8 cellular contexts compared by ENCODE assay signal in the genomic region with DNA sequence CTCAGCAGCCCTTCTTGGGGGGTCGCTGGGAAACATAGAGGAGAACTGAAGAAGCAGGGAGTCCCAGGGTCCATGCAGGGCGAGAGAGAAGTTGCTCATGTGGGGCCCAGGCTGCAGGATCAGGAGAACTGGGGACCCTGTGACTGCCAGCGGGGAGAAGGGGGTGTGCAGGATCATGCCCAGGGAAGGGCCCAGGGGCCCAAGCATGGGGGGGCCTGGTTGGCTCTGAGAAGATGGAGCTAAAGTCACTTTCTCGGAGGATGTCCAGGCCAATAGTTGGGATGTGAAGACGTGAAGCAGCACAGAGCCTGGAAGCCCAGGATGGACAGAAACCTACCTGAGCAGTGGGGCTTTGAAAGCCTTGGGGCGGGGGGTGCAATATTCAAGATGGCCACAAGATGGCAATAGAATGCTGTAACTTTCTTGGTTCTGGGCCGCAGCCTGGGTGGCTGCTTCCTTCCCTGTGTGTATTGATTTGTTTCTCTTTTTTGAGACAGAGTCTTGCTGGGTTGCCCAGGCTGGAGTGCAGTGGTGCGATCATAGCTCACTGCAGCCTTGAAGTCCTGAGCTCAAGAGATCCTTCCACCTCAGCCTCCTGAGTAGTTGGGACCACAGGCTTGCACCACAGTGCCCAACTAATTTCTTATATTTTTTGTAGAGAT. TPM values are rescaled to one million over a fixed set of nuclear protein-coding genes. Genes with fewer than 3 reads are reported as not detected.
DNase-seq lines count a peak whose midpoint lies in the region; ATAC-seq and TF ChIP-seq lines count a peak whose summit lies in the region.

No MANE protein-coding gene starts in this region.

- peak; percentile 78 for TF ChIP-seq CTCF in GM10248 (IDR thresholded peaks at IDR 0.05; ENCODE audit: control extremely low read depth, extremely low read depth, low read depth, missing control alignments)
- TF ChIP-seq CTCF in type B pancreatic cell (conservative IDR thresholded peaks at IDR 0.05), result peak; percentile 92

- H3K27ac ChIP-seq in SK-N-MC, result no peak overlapping the region
- no peak overlapping the region for H3K27ac ChIP-seq in trophoblast cell (ENCODE audit: low read depth, low read length)

- H2BK12ac ChIP-seq in trophoblast cell (ENCODE audit: low read length), result no peak overlapping the region

- H3K4ac ChIP-seq in trophoblast cell (ENCODE audit: low read depth, low read length), result no peak overlapping the region

- H2BK5ac ChIP-seq in trophoblast cell (ENCODE audit: low read depth, low read length, poor library complexity), result no peak overlapping the region

- H3K79me2 ChIP-seq in trophoblast cell (ENCODE audit: control insufficient read depth, insufficient read depth, low read length, poor library complexity), result no peaks in the 10 kb centered on the region

- H3K36me3 ChIP-seq in MG63, result no peaks in the 10 kb centered on the region
- peaks cover 12% of the 10 kb centered on the region for H3K36me3 ChIP-seq in SK-N-MC (ENCODE audit: insufficient read depth, low read length)
- H3K36me3 ChIP-seq in trophoblast cell (ENCODE audit: control insufficient read depth in 1 of 2, insufficient read depth in 2 of 2, low read length in 2 of 2), result no peaks in the 10 kb centered on the region

- H3K27me3 ChIP-seq in MG63 (no peaks in the 10 kb centered on the region), trophoblast cell (ENCODE audit: insufficient read depth, low read length) (no peaks in the 10 kb centered on the region)

- H2BK120ac ChIP-seq in trophoblast cell (ENCODE audit: insufficient read depth, low read length, poor library complexity), result no peak overlapping the region

- H3K79me1 ChIP-seq in trophoblast cell (ENCODE audit: low read length), result no peaks in the 10 kb centered on the region

- no peaks in the 10 kb centered on the region for H3K27me3 Mint-ChIP-seq in type B pancreatic cell

- H3K4me3 Mint-ChIP-seq in type B pancreatic cell, result no peak overlapping the region

- H3K14ac ChIP-seq in trophoblast cell (ENCODE audit: low read length), result no peak overlapping the region

- no peak overlapping the region for H3K9ac ChIP-seq in SK-N-MC (ENCODE audit: insufficient read length)
- H3K9ac ChIP-seq in trophoblast cell (ENCODE audit: low read length), result no peak overlapping the region

- H4K8ac ChIP-seq in trophoblast cell (ENCODE audit: low read depth, low read length), result no peak overlapping the region

- DNase-seq in GM10248 (ENCODE audit: extremely low spot score), result peak; percentile 84
- DNase-seq in MG63, result peak; percentile 40
- DNase-seq in SK-N-MC (ENCODE audit: low read depth, low spot score), result peak; percentile 24
- DNase-seq in activated naive CD4-positive, alpha-beta T cell treated with Interleukin-2 at 50 U/mL for 16 hours, result peak; percentile 75
- DNase-seq in glomerular visceral epithelial cell (ENCODE audit: extremely low spot score), result peak; percentile 71
- DNase-seq in trophoblast cell, result peak; percentile 69 to 90
- DNase-seq in type B pancreatic cell (ENCODE audit: extremely low spot score, unreplicated experiment), result peak; percentile 80

- no peak overlapping the region for H2AK5ac ChIP-seq in trophoblast cell (ENCODE audit: low read length)

- H3K23ac ChIP-seq in trophoblast cell (ENCODE audit: low read length), result no peak overlapping the region

- H3K4me2 ChIP-seq in trophoblast cell (ENCODE audit: low read length), result no peak overlapping the region

- no peak overlapping the region for H4K91ac ChIP-seq in trophoblast cell (ENCODE audit: low read depth, low read length)

- H3K27ac Mint-ChIP-seq in type B pancreatic cell, result no peak overlapping the region

- H3K4me1 ChIP-seq in trophoblast cell (ENCODE audit: control insufficient read depth in 1 of 2, insufficient read depth in 2 of 2, low read length in 2 of 2), result no peaks in the 10 kb centered on the region

- H3K9me3 ChIP-seq in MG63, result no peaks in the 10 kb centered on the region
- H3K9me3 ChIP-seq in SK-N-MC (ENCODE audit: low read depth, low read length), result no peaks in the 10 kb centered on the region
- H3K9me3 ChIP-seq in trophoblast cell (ENCODE audit: insufficient read depth, low read depth, low read length), result peaks cover 2% of the 10 kb centered on the region

- POLR2A ChIA-PET in GM10248 (lab: Yijun Ruan, JAX), result no interaction called here

- H3K4me3 ChIP-seq in MG63, result no peak overlapping the region
- H3K4me3 ChIP-seq in SK-N-MC, result no peak overlapping the region
- no peak overlapping the region for H3K4me3 ChIP-seq in trophoblast cell (ENCODE audit: low read depth, low read length)

- no peaks in the 10 kb centered on the region for H3K4me1 Mint-ChIP-seq in type B pancreatic cell (ENCODE audit: unreplicated experiment)

- ATAC-seq in GM21390 (IDR thresholded peaks at IDR 0.05; ENCODE audit: unreplicated experiment), result no peak

- CTCF ChIA-PET in GM10248 (lab: Yijun Ruan, JAX), result interaction anchor here (0.6 to 5.5 kb wide), 22 partner anchors 8 to 284 kb away, joined by 3 to 47 read pairs (median 6); a partner anchor contains a TSS

- no peak overlapping the region for H2AFZ ChIP-seq in trophoblast cell (ENCODE audit: insufficient read depth, low read length, poor library complexity)

- no peak overlapping the region for H3K18ac ChIP-seq in trophoblast cell (ENCODE audit: low read length)

- H3K36me3 Mint-ChIP-seq in type B pancreatic cell, result no peaks in the 10 kb centered on the region

- no peak overlapping the region for H4K12ac ChIP-seq in trophoblast cell (ENCODE audit: low read depth, low read length)

- H3K9me3 Mint-ChIP-seq in type B pancreatic cell, result no peaks in the 10 kb centered on the region

- no CpG with 5 or more reads among the region's 8 CpGs for WGBS in trophoblast cell (ENCODE audit: extremely low coverage, insufficient coverage, insufficient read length)

RNA-seq across cellular contexts. Expression of a gene that starts 3.4 kb away (rescaled TPM):
- not detected in 2 replicates for total RNA-seq in MG63 (2014; rRNA removed; shearing (Covaris generic); ENCODE audit: low replicate concordance)
- not detected in 2 replicates for polyA plus RNA-seq in trophoblast cell (2013)
- total RNA-seq in type B pancreatic cell (ENCODE audit: low replicate concordance), result not detected in 2 replicates

Comparison
In these comparisons a context has a peak if more than half of its experiments do, and no peak if none do; other contexts are left out.
1. DNase-seq: peak in every context shown above with its lines; median percentile 84 in GM10248; 80 in type B pancreatic cell; 80 in trophoblast cell; 75 in activated naive CD4-positive, alpha-beta T cell treated with Interleukin-2 at 50 U/mL for 16 hours; 71 in glomerular visceral epithelial cell; 40 in MG63; 24 in SK-N-MC.